ENCODE assay signal across 18 cellular contexts in genomic region chr14:105173145-105173544, GRCh38. TPM values are rescaled to one million over a fixed set of nuclear protein-coding genes. Genes with fewer than 3 reads are reported as not detected.
DNase-seq lines count a peak whose midpoint lies in the region; ATAC-seq, FAIRE-seq and TF ChIP-seq lines count a peak whose summit lies in the region.
"Had no signal": no experiment of that assay in that cellular context is flagged by ENCODE, and none has a peak within 500 bp of the region (broad histone marks: within the 10 kb centered on the region; RNA-seq: fewer than 3 reads in every experiment).

No MANE protein-coding gene starts in this region.

- H3K9ac ChIP-seq in H1 (replicated peaks in 1 of 4; ENCODE audit: extremely low read depth in 1 of 4, low read depth in 3 of 4, low read length in 3 of 4): no peak overlapping the region

- no peak overlapping the region for H4K91ac ChIP-seq in H1 (replicated peaks; ENCODE audit: insufficient read length, low read length)

- intact Hi-C loops in activated CD8-positive, alpha-beta T cell treated with anti-CD3 and anti-CD28 coated beads for 36 hours (cut with micrococcal nuclease): no loop called here

- ATAC-seq in activated CD8-positive, alpha-beta T cell treated with anti-CD3 and anti-CD28 coated beads, Interleukin-2, amount 10 ng/mL, durations not matched to agents 7 days and 5 days: no peak
- ATAC-seq in activated CD8-positive, alpha-beta T cell treated with anti-CD3 and anti-CD28 coated beads for 36 hours: no peak
- ATAC-seq in HG02571 (IDR thresholded peaks at IDR 0.05; ENCODE audit: unreplicated experiment): no peak
- ATAC-seq: GM12878 had no signal

- peak overlapping the region; percentile 51; the same call in 1 of the 2 replicates for H4K8ac ChIP-seq in H1 (ENCODE audit: extremely low read depth, insufficient read depth, low read length)

- no peaks in the 10 kb centered on the region for H3K79me1 ChIP-seq in H1 (ENCODE audit: low read depth, low read length)

- H2AK5ac ChIP-seq in H1 (ENCODE audit: low read depth, low read length): no peak overlapping the region

- peaks cover 44% of the 10 kb centered on the region for H3K4me1 Mint-ChIP-seq in activated CD8-positive, alpha-beta T cell treated with anti-CD3 and anti-CD28 coated beads, Interleukin-2, amount 10 ng/mL, durations not matched to agents 7 days and 5 days (ENCODE audit: low read depth)
- H3K4me1 Mint-ChIP-seq in activated CD8-positive, alpha-beta T cell treated with anti-CD3 and anti-CD28 coated beads for 36 hours (ENCODE audit: low read depth): peaks cover 15% of the 10 kb centered on the region
- H3K4me1 Mint-ChIP-seq in chondrocyte (ENCODE audit: low read depth): peaks cover 20% of the 10 kb centered on the region

- peak overlapping the region; percentile 52 for H3K27ac Mint-ChIP-seq in activated CD8-positive, alpha-beta T cell treated with anti-CD3 and anti-CD28 coated beads, Interleukin-2, amount 10 ng/mL, durations not matched to agents 7 days and 5 days
- H3K27ac Mint-ChIP-seq in activated CD8-positive, alpha-beta T cell treated with anti-CD3 and anti-CD28 coated beads for 36 hours: no peak overlapping the region
- no peak overlapping the region for H3K27ac Mint-ChIP-seq in chondrocyte (ENCODE audit: unreplicated experiment)
- H3K27ac Mint-ChIP-seq: B cell; CD4-positive, alpha-beta T cell had no signal

- no peak for TF ChIP-seq CTCF in activated CD8-positive, alpha-beta T cell treated with anti-CD3 and anti-CD28 coated beads for 36 hours (IDR thresholded peaks at IDR 0.05)
- TF ChIP-seq CTCF in HEK293 (tag by site-specific recombination; IDR thresholded peaks at IDR 0.05) (no peak), H1 (IDR thresholded peaks at IDR 0.05; ENCODE audit: control extremely low read depth in 1 of 3, insufficient read depth in 1 of 3, low read depth in 1 of 3, low read length in 3 of 3) (no peak), chondrocyte (IDR thresholded peaks at IDR 0.05) (no peak)

- H3K14ac ChIP-seq in H1 (ENCODE audit: insufficient read length): no peak overlapping the region

- H3K4me2 ChIP-seq in H1 (ENCODE audit: insufficient read depth in 1 of 2, low read depth in 2 of 2, low read length in 2 of 2): no peak overlapping the region

- H3K4me3 ChIP-seq in HEK293 (ENCODE audit: low read depth, low read length) (no peak overlapping the region), H1 (ENCODE audit: extremely low read depth in 1 of 4, insufficient read depth in 2 of 4, low read depth in 3 of 4, low read length in 4 of 4) (no peak overlapping the region)
- H3K4me3 ChIP-seq: GM12878, HAP-1 had no signal

- H3K27me3 ChIP-seq in H1 (replicated peaks in 1 of 4; ENCODE audit: control insufficient read depth in 3 of 4, extremely low read depth in 1 of 4, insufficient read depth in 3 of 4, low read length in 3 of 4): peaks cover 0 to 8% (median 4%) of the 10 kb centered on the region in 4 experiments; a peak in 3 of 7 replicates

- no peak overlapping the region for H2BK5ac ChIP-seq in H1 (ENCODE audit: low read depth, low read length)

- no peak overlapping the region for H2BK12ac ChIP-seq in H1 (ENCODE audit: low read depth, low read length)

- TF ChIP-seq RAD21 in H1 (IDR thresholded peaks at IDR 0.05 in 1 of 2, conservative IDR thresholded peaks at IDR 0.05 in 1 of 2; ENCODE audit: low read depth in 2 of 2, low read length in 2 of 2): no peak

- peaks cover 2 to 11% of the 10 kb centered on the region in 2 experiments for H4K20me1 ChIP-seq in H1 (replicated peaks in 1 of 2; ENCODE audit: control insufficient read depth in 1 of 2, insufficient read depth in 2 of 2, low read length in 2 of 2)

- H3K23me2 ChIP-seq in H1 (ENCODE audit: low read depth, low read length): no peaks in the 10 kb centered on the region

- DNase-seq in activated CD8-positive, alpha-beta T cell treated with anti-CD3 and anti-CD28 coated beads, Interleukin-2, amount 10 ng/mL, durations not matched to agents 7 days and 5 days: no peak
- no peak for DNase-seq in activated CD8-positive, alpha-beta T cell treated with anti-CD3 and anti-CD28 coated beads for 36 hours
- DNase-seq in H1 (ENCODE audit: low read depth in 1 of 2, low spot score in 2 of 2): no peak
- no peak for DNase-seq in NAMALWA (ENCODE audit: low spot score)
- DNase-seq in chondrocyte (ENCODE audit: low spot score): no peak
- DNase-seq: CD4-positive, alpha-beta T cell; DMS153; DND-41; EL; IMR-90; KBM-7 had no signal

- WGBS in H1 (ENCODE audit: extremely low coverage in 1 of 2, insufficient coverage in 1 of 2, insufficient read length in 1 of 2, insufficient replicate concordance in 2 of 2, low coverage in 1 of 2, low lambda C conversion rate in 2 of 2, missing lambda C conversion rate in 1 of 2), 2 experiments: 88% methylated on average over 8 of the region's 13 CpGs; no CpG with 5 or more reads in 1 of the 2 experiments

- no peak overlapping the region for H3K23ac ChIP-seq in H1 (ENCODE audit: insufficient read length)

- H3K36me3 ChIP-seq in HEK293 (ENCODE audit: control insufficient read depth in 2 of 2, insufficient read depth in 1 of 2, low read length in 2 of 2): no peaks in the 10 kb centered on the region
- H3K36me3 ChIP-seq in H1 (ENCODE audit: control insufficient read depth in 2 of 4, insufficient read depth in 4 of 4, low read length in 3 of 4): no peaks in the 10 kb centered on the region
- H3K36me3 ChIP-seq: HAP-1 had no signal

- no peaks in the 10 kb centered on the region for H3K9me3 ChIP-seq in HEK293 (ENCODE audit: control insufficient read depth, insufficient read depth, low read depth, low read length)
- no peaks in the 10 kb centered on the region for H3K9me3 ChIP-seq in H1 (ENCODE audit: insufficient read depth in 2 of 2, low read depth in 1 of 2, low read length in 1 of 2)
- H3K9me3 ChIP-seq: HAP-1 had no signal

- FAIRE-seq in H1 (lab: Jason Lieb, UNC): no peak
- FAIRE-seq: GM12878, HTR-8/SVneo had no signal

- H3K4me1 ChIP-seq in HEK293 (ENCODE audit: control insufficient read depth, insufficient read depth, low read length): peaks cover 3% of the 10 kb centered on the region; the same call in 1 of the 2 replicates
- H3K4me1 ChIP-seq in H1 (replicated peaks in 1 of 4; ENCODE audit: control insufficient read depth in 3 of 4, insufficient read depth in 4 of 4, low read length in 3 of 4): peaks cover 0 to 3% (median 2%) of the 10 kb centered on the region in 4 experiments; a peak in 4 of 7 replicates
- H3K4me1 ChIP-seq: HAP-1 had no signal

- H3K27ac ChIP-seq in HEK293 (ENCODE audit: extremely low read depth, low read depth, low read length) (no peak overlapping the region), H1 (ENCODE audit: low read depth, low read length) (no peak overlapping the region)
- H3K27ac ChIP-seq: C4-2B had no signal

- CTCF ChIA-PET in activated CD8-positive, alpha-beta T cell treated with anti-CD3 and anti-CD28 coated beads, Interleukin-2, amount 10 ng/mL, durations not matched to agents 7 days and 5 days (lab: Charles Lee): interaction anchor here (1.1 kb wide), 1 partner anchor 17 kb away, joined by 3 read pairs; no protein-coding TSS in a partner anchor
- CTCF ChIA-PET in activated CD8-positive, alpha-beta T cell treated with anti-CD3 and anti-CD28 coated beads for 36 hours (lab: Charles Lee): no interaction called here
- CTCF ChIA-PET in HEK293 (lab: Yijun Ruan, JAX) (interaction anchor here (0.5 kb wide), 1 partner anchor 1627 kb away, joined by 3 read pairs; no protein-coding TSS in a partner anchor), H1 (lab: Charles Lee; ENCODE audit: partially characterized antibody) (interaction anchor here (1.0 to 5.2 kb wide), 8 partner anchors 9 to 309 kb away, joined by 3 to 36 read pairs (median 4); no protein-coding TSS in a partner anchor)

- no peak overlapping the region for H4K5ac ChIP-seq in H1 (ENCODE audit: insufficient read length, low read depth, low read length)

- POLR2A ChIA-PET in activated CD8-positive, alpha-beta T cell treated with anti-CD3 and anti-CD28 coated beads, Interleukin-2, amount 10 ng/mL, durations not matched to agents 7 days and 5 days (lab: Charles Lee): no interaction called here
- POLR2A ChIA-PET in activated CD8-positive, alpha-beta T cell treated with anti-CD3 and anti-CD28 coated beads for 36 hours (lab: Charles Lee): no interaction called here
- POLR2A ChIA-PET in HEK293 (lab: Yijun Ruan, JAX): no interaction called here
- POLR2A ChIA-PET in H1 (lab: Charles Lee; ENCODE audit: partially characterized antibody): interaction anchor here (0.7 kb wide), 1 partner anchor 11 kb away, joined by 4 read pairs; no protein-coding TSS in a partner anchor

- H3K79me2 ChIP-seq in H1 (ENCODE audit: control insufficient read depth in 1 of 2, insufficient read depth in 2 of 2, low read length in 2 of 2): no peaks in the 10 kb centered on the region

- H3K56ac ChIP-seq in H1 (replicated peaks; ENCODE audit: insufficient read length, low read depth, low read length): no peak overlapping the region

- no peak overlapping the region for H2BK20ac ChIP-seq in H1 (ENCODE audit: low read length)

- H2BK15ac ChIP-seq in H1 (ENCODE audit: low read length): no peak overlapping the region

- no peak for TF ChIP-seq POLR2A in H1 (IDR thresholded peaks at IDR 0.05; ENCODE audit: control extremely low read depth in 1 of 2, low read depth in 2 of 2, low read length in 2 of 2)

- no peak overlapping the region for H3K4ac ChIP-seq in H1 (replicated peaks; ENCODE audit: insufficient read length, low read depth, low read length)

- no peak overlapping the region for H2AFZ ChIP-seq in H1 (ENCODE audit: low read length)

- no peaks in the 10 kb centered on the region for H3K36me3 Mint-ChIP-seq in activated CD8-positive, alpha-beta T cell treated with anti-CD3 and anti-CD28 coated beads, Interleukin-2, amount 10 ng/mL, durations not matched to agents 7 days and 5 days (ENCODE audit: low read depth)
- no peaks in the 10 kb centered on the region for H3K36me3 Mint-ChIP-seq in activated CD8-positive, alpha-beta T cell treated with anti-CD3 and anti-CD28 coated beads for 36 hours (ENCODE audit: low read depth)
- no peaks in the 10 kb centered on the region for H3K36me3 Mint-ChIP-seq in chondrocyte (ENCODE audit: low read depth)

- H3K4me3 Mint-ChIP-seq in activated CD8-positive, alpha-beta T cell treated with anti-CD3 and anti-CD28 coated beads, Interleukin-2, amount 10 ng/mL, durations not matched to agents 7 days and 5 days: no peak overlapping the region
- H3K4me3 Mint-ChIP-seq in activated CD8-positive, alpha-beta T cell treated with anti-CD3 and anti-CD28 coated beads for 36 hours: no peak overlapping the region
- H3K4me3 Mint-ChIP-seq in chondrocyte (ENCODE audit: unreplicated experiment): no peak overlapping the region
- H3K4me3 Mint-ChIP-seq: B cell; CD4-positive, alpha-beta T cell had no signal

- H3K18ac ChIP-seq in H1 (ENCODE audit: extremely low read depth, low read length): no peak overlapping the region

- H2BK120ac ChIP-seq in H1 (replicated peaks; ENCODE audit: low read depth, low read length): no peak overlapping the region

- TF ChIP-seq EP300 in H1 (IDR thresholded peaks at IDR 0.05; ENCODE audit: borderline replicate concordance in 1 of 2, low read depth in 2 of 2, low read length in 2 of 2): no peak

- no peaks in the 10 kb centered on the region for H3K9me3 Mint-ChIP-seq in activated CD8-positive, alpha-beta T cell treated with anti-CD3 and anti-CD28 coated beads, Interleukin-2, amount 10 ng/mL, durations not matched to agents 7 days and 5 days (ENCODE audit: insufficient read depth)
- H3K9me3 Mint-ChIP-seq in activated CD8-positive, alpha-beta T cell treated with anti-CD3 and anti-CD28 coated beads for 36 hours: no peaks in the 10 kb centered on the region
- H3K9me3 Mint-ChIP-seq in chondrocyte (ENCODE audit: low read depth): no peaks in the 10 kb centered on the region
- H3K9me3 Mint-ChIP-seq: CD4-positive, alpha-beta T cell had no signal

- H3K27me3 Mint-ChIP-seq in activated CD8-positive, alpha-beta T cell treated with anti-CD3 and anti-CD28 coated beads, Interleukin-2, amount 10 ng/mL, durations not matched to agents 7 days and 5 days (ENCODE audit: low read depth): peaks cover 16% of the 10 kb centered on the region
- H3K27me3 Mint-ChIP-seq in activated CD8-positive, alpha-beta T cell treated with anti-CD3 and anti-CD28 coated beads for 36 hours: peaks cover 9% of the 10 kb centered on the region
- no peaks in the 10 kb centered on the region for H3K27me3 Mint-ChIP-seq in chondrocyte (ENCODE audit: low read depth)

RNA-seq across cellular contexts. Expression of gene JAG2, which starts 4.6 kb away (rescaled TPM):
- 1 to 10 TPM; 2.5 to 2.9 TPM for total RNA-seq in activated CD8-positive, alpha-beta T cell treated with anti-CD3 and anti-CD28 coated beads, Interleukin-2, amount 10 ng/mL, durations not matched to agents 7 days and 5 days
- 1 to 10 TPM; 3.6 to 4.1 TPM for total RNA-seq in activated CD8-positive, alpha-beta T cell treated with anti-CD3 and anti-CD28 coated beads for 36 hours
- 6.2 and 8.9 TPM in 2 replicates for total RNA-seq in H1 (2021; fragmentation: NEBNext Ultra II Directional; extraction: Animal tissue kit (Norgen Biotek cat#: 25700))
- polyA plus RNA-seq in H1 (2011; rRNA removed): 2.8 and 4.8 TPM in 2 replicates
- polyA plus RNA-seq in H1 (2011; cell fraction: cytosol; rRNA removed): 6.5 TPM
- 27.2 TPM for polyA plus RNA-seq in H1 (2011; cell fraction: nucleus; rRNA removed)
- 5.4 to 9.8 TPM (median 7.3 TPM) in 4 replicates for polyA plus RNA-seq in H1 (2012, experiment 1 of 2)
- polyA plus RNA-seq in H1 (2012, experiment 2 of 2): 4.8 TPM
- polyA plus RNA-seq in H1 (2013, experiment 1 of 2): 4.2 TPM
- polyA plus RNA-seq in H1 (2013, experiment 2 of 2): 4.1 TPM
- 3.4 and 4.7 TPM in 2 replicates for polyA minus RNA-seq in H1 (2011; rRNA and poly(A)+ RNA removed)
- 2.9 TPM for polyA minus RNA-seq in H1 (2011; cell fraction: cytosol; rRNA and poly(A)+ RNA removed)
- 5.7 TPM for polyA minus RNA-seq in H1 (2011; cell fraction: nucleus; rRNA and poly(A)+ RNA removed)
- total RNA-seq in chondrocyte: 8.3 to 18.2 TPM (median 16.8 TPM) in 3 replicates

RNA-seq across cellular contexts. Expression of gene NUDT14, which starts 8.0 kb away (rescaled TPM):
- 10 to 100 TPM; 25.3 to 27.9 TPM for total RNA-seq in activated CD8-positive, alpha-beta T cell treated with anti-CD3 and anti-CD28 coated beads, Interleukin-2, amount 10 ng/mL, durations not matched to agents 7 days and 5 days
- total RNA-seq in activated CD8-positive, alpha-beta T cell treated with anti-CD3 and anti-CD28 coated beads for 36 hours: 1 to 10 TPM; 9.3 to 9.7 TPM
- total RNA-seq in H1 (2021; fragmentation: NEBNext Ultra II Directional; extraction: Animal tissue kit (Norgen Biotek cat#: 25700)): 33.3 and 33.6 TPM in 2 replicates
- polyA plus RNA-seq in H1 (2011; rRNA removed): 25.5 and 40.3 TPM in 2 replicates
- 35.2 TPM for polyA plus RNA-seq in H1 (2011; cell fraction: cytosol; rRNA removed)
- polyA plus RNA-seq in H1 (2011; cell fraction: nucleus; rRNA removed): 49.1 TPM
- polyA plus RNA-seq in H1 (2012, experiment 1 of 2): 28.3 to 44.3 TPM (median 38.0 TPM) in 4 replicates
- polyA plus RNA-seq in H1 (2012, experiment 2 of 2): 26.9 TPM
- 21.1 TPM for polyA plus RNA-seq in H1 (2013, experiment 1 of 2)
- 19.1 TPM for polyA plus RNA-seq in H1 (2013, experiment 2 of 2)
- 3.2 and 4.2 TPM in 2 replicates for polyA minus RNA-seq in H1 (2011; rRNA and poly(A)+ RNA removed)
- 13.7 TPM for polyA minus RNA-seq in H1 (2011; cell fraction: cytosol; rRNA and poly(A)+ RNA removed)
- polyA minus RNA-seq in H1 (2011; cell fraction: nucleus; rRNA and poly(A)+ RNA removed): 12.6 TPM
- 13.7 to 37.4 TPM (median 35.0 TPM) in 3 replicates for total RNA-seq in chondrocyte
